In genomic region chr1:52063192-52063591, GRCh38 we compare ENCODE assay signal across 1 cellular context.
TF ChIP-seq lines count a peak whose summit lies in the region.

No MANE protein-coding gene starts in this region.

TF ChIP-seq in HepG2, 621 proteins besides CTCF, POLR2A, EP300 and RAD21:
- no peak for TF ChIP-seq USF2 (IDR thresholded peaks at IDR 0.05; ENCODE audit: low read depth, low read length)
- TF ChIP-seq USF2 (CRISPR knock-in tag; IDR thresholded peaks at IDR 0.05; ENCODE audit: borderline replicate concordance), result no peak
- TF ChIP-seq ATM (IDR thresholded peaks at IDR 0.05; ENCODE audit: borderline replicate concordance), result no peak
- peak; percentile 71 for TF ChIP-seq RBFOX2 (IDR thresholded peaks at IDR 0.05; ENCODE audit: low read depth, low read length)
